ENCODE assay signal across 8 cellular contexts in genomic region chr20:25058051-25058796, GRCh38. TPM values are rescaled to one million over a fixed set of nuclear protein-coding genes. Genes with fewer than 3 reads are reported as not detected.
A peak's percentile ranks its signal among the peaks of the same experiment; 100 is the strongest.
DNase-seq lines count a peak whose midpoint lies in the region; ATAC-seq and TF ChIP-seq lines count a peak whose summit lies in the region.

Gene ACSS1 (minus strand): TSS chr20:25058139. CDS start chr20:25058102, 37 bp downstream.

- no peak within 1 kb of the TSS for H3K27ac Mint-ChIP-seq in HFFc6
- H3K27ac Mint-ChIP-seq in nephron: peak within 1 kb of the TSS; percentile 59 to 97 (median 91)
- H3K27ac Mint-ChIP-seq in stimulated activated naive CD8-positive, alpha-beta T cell treated with anti-CD3 and anti-CD28 coated beads, Interleukin-15, amount 100 ng/mL, for 72 hours: peak within 1 kb of the TSS; percentile 70 to 91

- peaks cover 30% of the 10 kb centered on the region for H3K4me1 Mint-ChIP-seq in HFFc6 (ENCODE audit: low read depth)
- peaks cover 40% of the 10 kb centered on the region for H3K4me1 Mint-ChIP-seq in nephron
- H3K4me1 Mint-ChIP-seq in stimulated activated naive CD8-positive, alpha-beta T cell treated with anti-CD3 and anti-CD28 coated beads, Interleukin-15, amount 100 ng/mL, for 72 hours: peaks cover 49% of the 10 kb centered on the region

- H3K4me3 Mint-ChIP-seq in HFFc6: peak within 1 kb of the TSS; percentile 76
- peak within 1 kb of the TSS; percentile 77 to 87 (median 87) for H3K4me3 Mint-ChIP-seq in nephron
- H3K4me3 Mint-ChIP-seq in stimulated activated naive CD8-positive, alpha-beta T cell treated with anti-CD3 and anti-CD28 coated beads, Interleukin-15, amount 100 ng/mL, for 72 hours: peak within 1 kb of the TSS; percentile 81 to 85

- TF ChIP-seq CTCF in HFFc6 (IDR thresholded peaks at IDR 0.05) (no peak), nephron (IDR thresholded peaks at IDR 0.05; ENCODE audit: unreplicated experiment in 3 of 3) (no peak)

- H3K27me3 Mint-ChIP-seq in HFFc6 (ENCODE audit: insufficient read depth): peaks cover 39% of the 10 kb centered on the region
- peaks cover 60% of the 10 kb centered on the region for H3K27me3 Mint-ChIP-seq in nephron (ENCODE audit: low read depth)
- no peaks in the 10 kb centered on the region for H3K27me3 Mint-ChIP-seq in stimulated activated naive CD8-positive, alpha-beta T cell treated with anti-CD3 and anti-CD28 coated beads, Interleukin-15, amount 100 ng/mL, for 72 hours

- peak; percentile 66 for ATAC-seq in esophagus mucosa
- ATAC-seq in stimulated activated naive CD8-positive, alpha-beta T cell treated with anti-CD3 and anti-CD28 coated beads, Interleukin-15, amount 100 ng/mL, for 72 hours: peak; percentile 73

- H3K9me3 Mint-ChIP-seq in HFFc6 (no peaks in the 10 kb centered on the region), nephron (no peaks in the 10 kb centered on the region)
- no peaks in the 10 kb centered on the region for H3K9me3 Mint-ChIP-seq in stimulated activated naive CD8-positive, alpha-beta T cell treated with anti-CD3 and anti-CD28 coated beads, Interleukin-15, amount 100 ng/mL, for 72 hours

- DNase-seq in HFFc6 (no peak), NCI-H2196 (lab: John Stamatoyannopoulos, UW; ENCODE audit: unreplicated experiment) (peak; percentile 26), SHP77 treated with DMSO at 0.1 percent for 48 hours (lab: John Stamatoyannopoulos, UW) (no peak)
- peak; percentile 71 for DNase-seq in activated CD8-positive, alpha-beta memory T cell treated with anti-CD3 and anti-CD28 coated beads, Interleukin-2, amount 50 U/mL, for 4 hours
- DNase-seq in stimulated activated naive CD8-positive, alpha-beta T cell treated with anti-CD3 and anti-CD28 coated beads, Interleukin-15, amount 100 ng/mL, for 72 hours: peak; percentile 79 to 81

- TF ChIP-seq POLR2A in GM15510 (IDR thresholded peaks at IDR 0.05; ENCODE audit: borderline replicate concordance, extremely low read depth, insufficient read length): peak; percentile 77

- H3K36me3 Mint-ChIP-seq in HFFc6 (ENCODE audit: low read depth) (no peaks in the 10 kb centered on the region), nephron (ENCODE audit: low read depth) (no peaks in the 10 kb centered on the region)

RNA-seq across cellular contexts. Expression of gene ACSS1, which starts in this region (rescaled TPM):
- total RNA-seq in HFFc6 (2021; fragmentation: NEBNext Ultra II Directional; extraction: Animal tissue kit (Norgen Biotek cat#: 25700)): 1 to 10 TPM in 5 of 6 experiments, under 1 TPM in 1; 0.80 to 1.4 (median 1.2) TPM
- 6.7 TPM for total RNA-seq in esophagus mucosa

Comparison
In these comparisons a context has a peak if more than half of its experiments do, and no peak if none do; other contexts are left out.
1. DNase-seq: peak in NCI-H2196 (single experiment), activated CD8-positive, alpha-beta memory T cell treated with anti-CD3 and anti-CD28 coated beads, Interleukin-2, amount 50 U/mL, for 4 hours (single experiment) and stimulated activated naive CD8-positive, alpha-beta T cell treated with anti-CD3 and anti-CD28 coated beads, Interleukin-15, amount 100 ng/mL, for 72 hours (2 of 2); none in HFFc6 (single experiment) and SHP77 treated with DMSO at 0.1 percent for 48 hours (single experiment).
2. Peak in every context shown above with its lines, with median percentiles within 50 percentile points of each other: H3K4me3 Mint-ChIP-seq.